In genomic region chr9:11708899-11709298, GRCh38 we compare ENCODE assay signal across 28 cellular contexts.
"Had no signal": no experiment of that assay in that cellular context is flagged by ENCODE, and none has a peak within 500 bp of the region (broad histone marks: within the 10 kb centered on the region; RNA-seq: fewer than 3 reads in every experiment).

No MANE protein-coding gene starts in this region.

- H3K27me3 Mint-ChIP-seq: stimulated activated memory B cell treated with anti-CD40 and anti-IgM and Interleukin-4, amounts not matched to agents 10 μg/mL and 1 μg/mL and 100 μg/mL, for 72 hours; stimulated activated naive B cell treated with anti-CD40 and anti-IgM and Interleukin-4, amounts not matched to agents 10 μg/mL and 1 μg/mL and 100 μg/mL, for 72 hours; stimulated activated naive CD8-positive, alpha-beta T cell treated with anti-CD3 and anti-CD28 coated beads, Interleukin-15, amount 100 ng/mL, for 72 hours; stimulated activated naive CD8-positive, alpha-beta T cell treated with anti-CD3 and anti-CD28 coated beads, Interleukin-15, Interleukin-2, amounts not matched to agents 100 ng/mL and 50 ng/mL, for 24 hours; type B pancreatic cell had no signal

- H3K27ac Mint-ChIP-seq: stimulated activated effector memory CD8-positive, alpha-beta T cell treated with anti-CD3 and anti-CD28 coated beads, Interleukin-12 subunit alpha, Interleukin-12 subunit beta, amount 100 ng/mL, for 72 hours; stimulated activated memory B cell treated with anti-CD40 and anti-IgM and Interleukin-4, amounts not matched to agents 10 μg/mL and 1 μg/mL and 100 μg/mL, for 72 hours; stimulated activated naive B cell treated with anti-CD40 and anti-IgM and Interleukin-4, amounts not matched to agents 10 μg/mL and 1 μg/mL and 100 μg/mL, for 72 hours; stimulated activated naive CD8-positive, alpha-beta T cell treated with anti-CD3 and anti-CD28 coated beads, Interleukin-15, amount 100 ng/mL, for 72 hours; stimulated activated naive CD8-positive, alpha-beta T cell treated with anti-CD3 and anti-CD28 coated beads, Interleukin-15, Interleukin-2, amounts not matched to agents 100 ng/mL and 50 ng/mL, for 24 hours; type B pancreatic cell had no signal

- H3K9me3 Mint-ChIP-seq: type B pancreatic cell had no signal

- H3K4me3 Mint-ChIP-seq: stimulated activated effector memory CD8-positive, alpha-beta T cell treated with anti-CD3 and anti-CD28 coated beads, Interleukin-12 subunit alpha, Interleukin-12 subunit beta, amount 100 ng/mL, for 72 hours; stimulated activated memory B cell treated with anti-CD40 and anti-IgM and Interleukin-4, amounts not matched to agents 10 μg/mL and 1 μg/mL and 100 μg/mL, for 72 hours; stimulated activated naive B cell treated with anti-CD40 and anti-IgM and Interleukin-4, amounts not matched to agents 10 μg/mL and 1 μg/mL and 100 μg/mL, for 72 hours; stimulated activated naive CD8-positive, alpha-beta T cell treated with anti-CD3 and anti-CD28 coated beads, Interleukin-15, amount 100 ng/mL, for 72 hours; stimulated activated naive CD8-positive, alpha-beta T cell treated with anti-CD3 and anti-CD28 coated beads, Interleukin-15, Interleukin-2, amounts not matched to agents 100 ng/mL and 50 ng/mL, for 24 hours; type B pancreatic cell had no signal

- H3K27me3 ChIP-seq: stomach, suprapubic skin, testis, thyroid gland, tibial artery, tibial nerve, transverse colon, upper lobe of left lung, upper lobe of right lung, uterus, vagina had no signal

- ATAC-seq: stimulated activated effector memory CD8-positive, alpha-beta T cell treated with anti-CD3 and anti-CD28 coated beads, Interleukin-12 subunit alpha, Interleukin-12 subunit beta, amount 100 ng/mL, for 72 hours; stimulated activated memory B cell treated with anti-CD40 and anti-IgM and Interleukin-4, amounts not matched to agents 10 μg/mL and 1 μg/mL and 100 μg/mL, for 72 hours; stimulated activated naive B cell treated with anti-CD40 and anti-IgM and Interleukin-4, amounts not matched to agents 10 μg/mL and 1 μg/mL and 100 μg/mL, for 72 hours; stimulated activated naive CD8-positive, alpha-beta T cell treated with anti-CD3 and anti-CD28 coated beads, Interleukin-15, amount 100 ng/mL, for 72 hours; stimulated activated naive CD8-positive, alpha-beta T cell treated with anti-CD3 and anti-CD28 coated beads, Interleukin-15, Interleukin-2, amounts not matched to agents 100 U/mL and 50 U/mL, for 24 hours; upper lobe of right lung had no signal

- H3K36me3 Mint-ChIP-seq: stimulated activated effector memory CD8-positive, alpha-beta T cell treated with anti-CD3 and anti-CD28 coated beads, Interleukin-12 subunit alpha, Interleukin-12 subunit beta, amount 100 ng/mL, for 72 hours; stimulated activated memory B cell treated with anti-CD40 and anti-IgM and Interleukin-4, amounts not matched to agents 10 μg/mL and 1 μg/mL and 100 μg/mL, for 72 hours; stimulated activated naive B cell treated with anti-CD40 and anti-IgM and Interleukin-4, amounts not matched to agents 10 μg/mL and 1 μg/mL and 100 μg/mL, for 72 hours; type B pancreatic cell had no signal

- H3K36me3 ChIP-seq: stomach, suprapubic skin, thoracic aorta, thyroid gland, tibial artery, tibial nerve, transverse colon, upper lobe of left lung, upper lobe of right lung, uterus, vagina had no signal

- H3K4me1 ChIP-seq: stomach, suprapubic skin, testis, thyroid gland, tibial artery, tibial nerve, transverse colon, upper lobe of left lung, upper lobe of right lung, uterus, vagina had no signal

- H3K4me3 ChIP-seq: stomach, suprapubic skin, testis, thoracic aorta, thyroid gland, tibial artery, tibial nerve, transverse colon, upper lobe of left lung, upper lobe of right lung, uterus, vagina had no signal

- DNase-seq: stimulated activated CD4-positive, alpha-beta T cell treated with anti-CD3 and anti-CD28 coated beads, Interleukin-2, amount 100 ng/mL, for 48 hours; stimulated activated CD4-positive, alpha-beta T cell treated with anti-CD3 and anti-CD28 coated beads, Interleukin-4, amount 100 ng/mL, for 1 hour; stimulated activated CD4-positive, alpha-beta T cell treated with anti-CD3 and anti-CD28 coated beads, Interleukin-4, amount 100 ng/mL, for 24 hours; stimulated activated CD4-positive, alpha-beta T cell treated with anti-CD3 and anti-CD28 coated beads, Interleukin-4, amount 100 ng/mL, for 4 hours; stimulated activated CD8-positive, alpha-beta memory T cell treated with anti-CD3 and anti-CD28 coated beads, Interleukin-4, amount 100 ng/mL, for 48 hours; stimulated activated naive B cell treated with anti-CD40 and anti-IgM and Interleukin-4, amounts not matched to agents 10 μg/mL and 1 μg/mL and 100 μg/mL, for 72 hours; stimulated activated naive CD4-positive, alpha-beta T cell; stimulated activated naive CD4-positive, alpha-beta T cell treated with Interleukin-2 at 50 U/mL for 16 hours; stimulated activated naive CD8-positive, alpha-beta T cell treated with anti-CD3 and anti-CD28 coated beads, Interleukin-15, amount 100 ng/mL, for 72 hours; stimulated activated naive CD8-positive, alpha-beta T cell treated with anti-CD3 and anti-CD28 coated beads, Interleukin-15, Interleukin-2, amounts not matched to agents 100 U/mL and 50 U/mL, for 24 hours; stomach; substantia nigra; testis; thyroid gland; tibial artery; transverse colon; trophoblast cell; upper lobe of left lung; upper lobe of right lung; uterus had no signal

- H3K4me1 Mint-ChIP-seq: stimulated activated effector memory CD8-positive, alpha-beta T cell treated with anti-CD3 and anti-CD28 coated beads, Interleukin-12 subunit alpha, Interleukin-12 subunit beta, amount 100 ng/mL, for 72 hours; stimulated activated memory B cell treated with anti-CD40 and anti-IgM and Interleukin-4, amounts not matched to agents 10 μg/mL and 1 μg/mL and 100 μg/mL, for 72 hours; stimulated activated naive B cell treated with anti-CD40 and anti-IgM and Interleukin-4, amounts not matched to agents 10 μg/mL and 1 μg/mL and 100 μg/mL, for 72 hours; stimulated activated naive CD8-positive, alpha-beta T cell treated with anti-CD3 and anti-CD28 coated beads, Interleukin-15, amount 100 ng/mL, for 72 hours had no signal

- H3K9me3 ChIP-seq: stomach, testis, thoracic aorta, thyroid gland, tibial artery, tibial nerve, upper lobe of right lung, uterus, vagina had no signal

- H3K27ac ChIP-seq: stomach, suprapubic skin, testis, thoracic aorta, thyroid gland, tibial artery, tibial nerve, transverse colon, upper lobe of left lung, upper lobe of right lung, uterus, vagina had no signal
